Comparison of ENCODE assay signal across 2 cellular contexts in genomic region chr7:139033346-139034114, GRCh38.
TF ChIP-seq lines count a peak whose summit lies in the region.

No MANE protein-coding gene starts in this region.

TF ChIP-seq in Ishikawa, 13 proteins besides CTCF, POLR2A, EP300 and RAD21:
- 0 out of 2 replicates have a peak, but pooled peaks have one; percentile 9 for TF ChIP-seq YY1 (IDR thresholded peaks at IDR 0.05; ENCODE audit: low read depth)
- TF ChIP-seq TCF12 (IDR thresholded peaks at IDR 0.05; ENCODE audit: low read depth): no peak
- TF ChIP-seq REST (IDR thresholded peaks at IDR 0.05; ENCODE audit: low read depth): no peak
- TF ChIP-seq TEAD4 (IDR thresholded peaks at IDR 0.05): peak; percentile 72
- TF ChIP-seq, protein P1, sequence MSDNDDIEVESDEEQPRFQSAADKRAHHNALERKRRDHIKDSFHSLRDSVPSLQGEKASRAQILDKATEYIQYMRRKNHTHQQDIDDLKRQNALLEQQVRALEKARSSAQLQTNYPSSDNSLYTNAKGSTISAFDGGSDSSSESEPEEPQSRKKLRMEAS (IDR thresholded peaks at IDR 0.05): peak; percentile 41; the same call in 1 of the 2 replicates
- no peak for TF ChIP-seq TAF1 (IDR thresholded peaks at IDR 0.05; ENCODE audit: low read depth)
- TF ChIP-seq CEBPB (IDR thresholded peaks at IDR 0.05): no peak
- no peak for TF ChIP-seq EGR1 (IDR thresholded peaks at IDR 0.05)

TF ChIP-seq in GM12878, 131 proteins besides CTCF, POLR2A, EP300 and RAD21 (continued from another document):
- no peak for TF ChIP-seq SIN3A (IDR thresholded peaks at IDR 0.05; ENCODE audit: low read depth, low read length)
- no peak for TF ChIP-seq BCL3 (IDR thresholded peaks at IDR 0.05; ENCODE audit: borderline replicate concordance, insufficient read depth, low read depth, low read length, poor library complexity, severe bottlenecking)
- TF ChIP-seq SUPT20H (IDR thresholded peaks at IDR 0.05; ENCODE audit: borderline replicate concordance, control insufficient read depth, low read depth, low read length): no peak
- no peak for TF ChIP-seq HDAC6 (IDR thresholded peaks at IDR 0.05; ENCODE audit: unreplicated experiment)
- no peak for TF ChIP-seq FOXM1 (IDR thresholded peaks at IDR 0.05; ENCODE audit: low read depth, low read length)
- TF ChIP-seq, protein P1 (IDR thresholded peaks at IDR 0.05; ENCODE audit: low read depth, low read length): no peak
- no peak for TF ChIP-seq SRF (IDR thresholded peaks at IDR 0.05; ENCODE audit: low read depth in 2 of 2, low read length in 2 of 2)
- TF ChIP-seq SUZ12 (IDR thresholded peaks at IDR 0.05; ENCODE audit: unreplicated experiment): no peak
- TF ChIP-seq RAD51 (IDR thresholded peaks at IDR 0.05): no peak
- TF ChIP-seq, protein P2, sequence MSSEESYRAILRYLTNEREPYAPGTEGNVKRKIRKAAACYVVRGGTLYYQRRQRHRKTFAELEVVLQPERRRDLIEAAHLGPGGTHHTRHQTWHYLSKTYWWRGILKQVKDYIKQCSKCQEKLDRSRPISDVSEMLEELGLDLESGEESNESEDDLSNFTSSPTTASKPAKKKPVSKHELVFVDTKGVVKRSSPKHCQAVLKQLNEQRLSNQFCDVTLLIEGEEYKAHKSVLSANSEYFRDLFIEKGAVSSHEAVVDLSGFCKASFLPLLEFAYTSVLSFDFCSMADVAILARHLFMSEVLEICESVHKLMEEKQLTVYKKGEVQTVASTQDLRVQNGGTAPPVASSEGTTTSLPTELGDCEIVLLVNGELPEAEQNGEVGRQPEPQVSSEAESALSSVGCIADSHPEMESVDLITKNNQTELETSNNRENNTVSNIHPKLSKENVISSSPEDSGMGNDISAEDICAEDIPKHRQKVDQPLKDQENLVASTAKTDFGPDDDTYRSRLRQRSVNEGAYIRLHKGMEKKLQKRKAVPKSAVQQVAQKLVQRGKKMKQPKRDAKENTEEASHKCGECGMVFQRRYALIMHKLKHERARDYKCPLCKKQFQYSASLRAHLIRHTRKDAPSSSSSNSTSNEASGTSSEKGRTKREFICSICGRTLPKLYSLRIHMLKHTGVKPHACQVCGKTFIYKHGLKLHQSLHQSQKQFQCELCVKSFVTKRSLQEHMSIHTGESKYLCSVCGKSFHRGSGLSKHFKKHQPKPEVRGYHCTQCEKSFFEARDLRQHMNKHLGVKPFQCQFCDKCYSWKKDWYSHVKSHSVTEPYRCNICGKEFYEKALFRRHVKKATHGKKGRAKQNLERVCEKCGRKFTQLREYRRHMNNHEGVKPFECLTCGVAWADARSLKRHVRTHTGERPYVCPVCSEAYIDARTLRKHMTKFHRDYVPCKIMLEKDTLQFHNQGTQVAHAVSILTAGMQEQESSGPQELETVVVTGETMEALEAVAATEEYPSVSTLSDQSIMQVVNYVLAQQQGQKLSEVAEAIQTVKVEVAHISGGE (CRISPR knock-in tag; IDR thresholded peaks at IDR 0.05): no peak
- TF ChIP-seq, protein P3, sequence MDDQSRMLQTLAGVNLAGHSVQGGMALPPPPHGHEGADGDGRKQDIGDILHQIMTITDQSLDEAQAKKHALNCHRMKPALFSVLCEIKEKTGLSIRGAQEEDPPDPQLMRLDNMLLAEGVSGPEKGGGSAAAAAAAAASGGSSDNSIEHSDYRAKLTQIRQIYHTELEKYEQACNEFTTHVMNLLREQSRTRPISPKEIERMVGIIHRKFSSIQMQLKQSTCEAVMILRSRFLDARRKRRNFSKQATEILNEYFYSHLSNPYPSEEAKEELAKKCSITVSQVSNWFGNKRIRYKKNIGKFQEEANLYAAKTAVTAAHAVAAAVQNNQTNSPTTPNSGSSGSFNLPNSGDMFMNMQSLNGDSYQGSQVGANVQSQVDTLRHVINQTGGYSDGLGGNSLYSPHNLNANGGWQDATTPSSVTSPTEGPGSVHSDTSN (IDR thresholded peaks at IDR 0.05; ENCODE audit: insufficient replicate concordance, low read depth, low read length): no peak
- TF ChIP-seq, protein P4, sequence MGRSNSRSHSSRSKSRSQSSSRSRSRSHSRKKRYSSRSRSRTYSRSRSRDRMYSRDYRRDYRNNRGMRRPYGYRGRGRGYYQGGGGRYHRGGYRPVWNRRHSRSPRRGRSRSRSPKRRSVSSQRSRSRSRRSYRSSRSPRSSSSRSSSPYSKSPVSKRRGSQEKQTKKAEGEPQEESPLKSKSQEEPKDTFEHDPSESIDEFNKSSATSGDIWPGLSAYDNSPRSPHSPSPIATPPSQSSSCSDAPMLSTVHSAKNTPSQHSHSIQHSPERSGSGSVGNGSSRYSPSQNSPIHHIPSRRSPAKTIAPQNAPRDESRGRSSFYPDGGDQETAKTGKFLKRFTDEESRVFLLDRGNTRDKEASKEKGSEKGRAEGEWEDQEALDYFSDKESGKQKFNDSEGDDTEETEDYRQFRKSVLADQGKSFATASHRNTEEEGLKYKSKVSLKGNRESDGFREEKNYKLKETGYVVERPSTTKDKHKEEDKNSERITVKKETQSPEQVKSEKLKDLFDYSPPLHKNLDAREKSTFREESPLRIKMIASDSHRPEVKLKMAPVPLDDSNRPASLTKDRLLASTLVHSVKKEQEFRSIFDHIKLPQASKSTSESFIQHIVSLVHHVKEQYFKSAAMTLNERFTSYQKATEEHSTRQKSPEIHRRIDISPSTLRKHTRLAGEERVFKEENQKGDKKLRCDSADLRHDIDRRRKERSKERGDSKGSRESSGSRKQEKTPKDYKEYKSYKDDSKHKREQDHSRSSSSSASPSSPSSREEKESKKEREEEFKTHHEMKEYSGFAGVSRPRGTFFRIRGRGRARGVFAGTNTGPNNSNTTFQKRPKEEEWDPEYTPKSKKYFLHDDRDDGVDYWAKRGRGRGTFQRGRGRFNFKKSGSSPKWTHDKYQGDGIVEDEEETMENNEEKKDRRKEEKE (IDR thresholded peaks at IDR 0.05): no peak
- no peak for TF ChIP-seq MYB (IDR thresholded peaks at IDR 0.05; ENCODE audit: borderline replicate concordance, low read depth, low read length)
- no peak for TF ChIP-seq YY1 (IDR thresholded peaks at IDR 0.05; ENCODE audit: low read depth, low read length)
- no peak for TF ChIP-seq KLF5 (IDR thresholded peaks at IDR 0.05; ENCODE audit: partially characterized antibody)
- TF ChIP-seq NR2C1 (IDR thresholded peaks at IDR 0.05): no peak
- no peak for TF ChIP-seq ZNF24 (IDR thresholded peaks at IDR 0.05)
